8 cellular contexts compared by ENCODE assay signal in the genomic region with DNA sequence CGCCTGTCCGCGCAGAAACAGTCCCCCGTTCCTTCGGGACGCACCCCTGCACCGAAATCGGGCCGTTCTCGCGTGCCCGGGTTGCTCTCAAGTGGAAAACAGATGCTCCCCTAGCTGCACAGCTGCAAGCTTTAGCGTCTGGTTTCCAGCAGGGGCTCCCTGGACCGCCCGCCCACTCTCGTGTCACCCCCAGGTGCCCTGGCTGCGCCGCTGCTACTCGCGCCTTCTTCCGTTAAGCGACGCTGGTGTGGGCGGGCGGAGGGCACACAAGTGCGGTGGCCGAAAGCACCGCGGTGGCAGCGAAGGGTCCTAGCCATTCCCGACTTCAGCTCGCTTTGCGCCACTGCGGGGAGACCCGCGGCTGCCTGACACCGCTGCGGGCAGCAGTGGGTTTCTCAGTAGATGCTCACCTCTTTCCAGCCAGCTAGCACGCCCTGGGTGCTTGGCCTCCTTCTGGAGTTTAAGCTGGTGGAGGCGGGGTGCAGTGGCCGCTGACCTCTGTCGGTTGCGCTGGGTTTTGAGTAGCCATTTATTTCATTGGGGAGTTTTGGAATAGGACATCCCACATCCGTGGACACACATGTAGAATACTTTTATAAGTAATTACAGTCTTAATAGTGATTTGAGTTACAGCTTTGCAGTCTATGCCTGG. TPM values are rescaled to one million over a fixed set of nuclear protein-coding genes. Genes with fewer than 3 reads are reported as not detected.
A peak's percentile ranks its signal among the peaks of the same experiment; 100 is the strongest.
DNase-seq lines count a peak whose midpoint lies in the region; ATAC-seq and TF ChIP-seq lines count a peak whose summit lies in the region.

No MANE protein-coding gene starts in this region.

- peaks cover 0 to 4% (median 1%) of the 10 kb centered on the region in 4 donors for H3K36me3 ChIP-seq in liver (ENCODE audit: control insufficient read depth in 4 of 4, insufficient read depth in 3 of 4, low read depth in 1 of 4, low read length in 3 of 4)

- H3K9ac ChIP-seq in liver (ENCODE audit: low read depth in 1 of 2, low read length in 2 of 2) = peak overlapping the region; percentile 69 to 92

- peak overlapping the region; percentile 92 to 99 (median 95) for H3K4me3 ChIP-seq in liver (ENCODE audit: low read depth in 1 of 3, low read length in 3 of 3)

- H3K4me1 ChIP-seq in liver (ENCODE audit: control insufficient read depth in 4 of 4, insufficient read depth in 4 of 4, low read length in 3 of 4) = peaks cover 4 to 33% (median 18%) of the 10 kb centered on the region in 4 donors

- WGBS in liver = under 1% methylated on average over 44 of the region's 44 CpGs

- peak in 1 of 2 donors; percentile 21 for TF ChIP-seq RAD21 in liver (IDR thresholded peaks at IDR 0.05)

- H3K27me3 ChIP-seq in liver (ENCODE audit: control insufficient read depth in 4 of 4, insufficient read depth in 4 of 4, low read length in 3 of 4) = no peaks in the 10 kb centered on the region

- TF ChIP-seq CTCF in liver (IDR thresholded peaks at IDR 0.05; ENCODE audit: low read depth, low read length, missing input control) = no peak

- no peaks in the 10 kb centered on the region for H3K9me3 ChIP-seq in liver (ENCODE audit: control insufficient read depth in 4 of 4, low read length in 3 of 4)

- peak; percentile 29 to 64 for DNase-seq in NCI-H526 (lab: John Stamatoyannopoulos, UW)
- DNase-seq in NCI-H526 treated with DMSO at 0.1 percent for 48 hours (lab: John Stamatoyannopoulos, UW) = no peak
- peak; percentile 29 to 95 (median 94) for DNase-seq in NCI-H1417 (lab: John Stamatoyannopoulos, UW)
- DNase-seq in cerebellum (ENCODE audit: low spot score) = peak; percentile 36
- DNase-seq in stimulated activated CD4-positive, alpha-beta T cell treated with anti-CD3 and anti-CD28 coated beads, TNF-alpha, amount 100 ng/mL, for 1 hour (ENCODE audit: low read depth in 3 of 3, low spot score in 1 of 3) = peak; percentile 8 to 46 (median 21)

- peak overlapping the region; percentile 83 to 97 for H3K27ac ChIP-seq in liver (ENCODE audit: low read depth in 1 of 2, low read length in 2 of 2)

- ATAC-seq in HG02763 (IDR thresholded peaks at IDR 0.05; ENCODE audit: unreplicated experiment) = peak; percentile 53
- ATAC-seq in activated CD4-positive, CD25-positive, alpha-beta regulatory T cell treated with anti-CD3 and anti-CD28 coated beads, Interleukin-2, amount 50 U/mL, for 24 hours = peak; percentile 48 to 63

TF ChIP-seq in liver, 16 proteins besides CTCF, POLR2A, EP300 and RAD21:
- TF ChIP-seq EGR1 (IDR thresholded peaks at IDR 0.05; ENCODE audit: low read depth in 2 of 2) (no peak), FOXA1 (IDR thresholded peaks at IDR 0.05) (no peak), FOXA2 (IDR thresholded peaks at IDR 0.05) (no peak), YY1 (IDR thresholded peaks at IDR 0.05) (peak; percentile 53), HNF4A (conservative IDR thresholded peaks at IDR 0.05) (no peak), RXRA (IDR thresholded peaks at IDR 0.05) (peak; percentile 15 to 47), NR2F2 (IDR thresholded peaks at IDR 0.05) (no peak), GABPA (IDR thresholded peaks at IDR 0.05 in 1 of 2, conservative IDR thresholded peaks at IDR 0.05 in 1 of 2) (no peak), HNF4G (IDR thresholded peaks at IDR 0.05) (no peak)
- TF ChIP-seq, protein P1, sequence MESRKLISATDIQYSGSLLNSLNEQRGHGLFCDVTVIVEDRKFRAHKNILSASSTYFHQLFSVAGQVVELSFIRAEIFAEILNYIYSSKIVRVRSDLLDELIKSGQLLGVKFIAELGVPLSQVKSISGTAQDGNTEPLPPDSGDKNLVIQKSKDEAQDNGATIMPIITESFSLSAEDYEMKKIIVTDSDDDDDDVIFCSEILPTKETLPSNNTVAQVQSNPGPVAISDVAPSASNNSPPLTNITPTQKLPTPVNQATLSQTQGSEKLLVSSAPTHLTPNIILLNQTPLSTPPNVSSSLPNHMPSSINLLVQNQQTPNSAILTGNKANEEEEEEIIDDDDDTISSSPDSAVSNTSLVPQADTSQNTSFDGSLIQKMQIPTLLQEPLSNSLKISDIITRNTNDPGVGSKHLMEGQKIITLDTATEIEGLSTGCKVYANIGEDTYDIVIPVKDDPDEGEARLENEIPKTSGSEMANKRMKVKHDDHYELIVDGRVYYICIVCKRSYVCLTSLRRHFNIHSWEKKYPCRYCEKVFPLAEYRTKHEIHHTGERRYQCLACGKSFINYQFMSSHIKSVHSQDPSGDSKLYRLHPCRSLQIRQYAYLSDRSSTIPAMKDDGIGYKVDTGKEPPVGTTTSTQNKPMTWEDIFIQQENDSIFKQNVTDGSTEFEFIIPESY (IDR thresholded peaks at IDR 0.05) = no peak
- TF ChIP-seq, protein P2, sequence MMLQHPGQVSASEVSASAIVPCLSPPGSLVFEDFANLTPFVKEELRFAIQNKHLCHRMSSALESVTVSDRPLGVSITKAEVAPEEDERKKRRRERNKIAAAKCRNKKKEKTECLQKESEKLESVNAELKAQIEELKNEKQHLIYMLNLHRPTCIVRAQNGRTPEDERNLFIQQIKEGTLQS (IDR thresholded peaks at IDR 0.05) = no peak
- TF ChIP-seq, protein P3, sequence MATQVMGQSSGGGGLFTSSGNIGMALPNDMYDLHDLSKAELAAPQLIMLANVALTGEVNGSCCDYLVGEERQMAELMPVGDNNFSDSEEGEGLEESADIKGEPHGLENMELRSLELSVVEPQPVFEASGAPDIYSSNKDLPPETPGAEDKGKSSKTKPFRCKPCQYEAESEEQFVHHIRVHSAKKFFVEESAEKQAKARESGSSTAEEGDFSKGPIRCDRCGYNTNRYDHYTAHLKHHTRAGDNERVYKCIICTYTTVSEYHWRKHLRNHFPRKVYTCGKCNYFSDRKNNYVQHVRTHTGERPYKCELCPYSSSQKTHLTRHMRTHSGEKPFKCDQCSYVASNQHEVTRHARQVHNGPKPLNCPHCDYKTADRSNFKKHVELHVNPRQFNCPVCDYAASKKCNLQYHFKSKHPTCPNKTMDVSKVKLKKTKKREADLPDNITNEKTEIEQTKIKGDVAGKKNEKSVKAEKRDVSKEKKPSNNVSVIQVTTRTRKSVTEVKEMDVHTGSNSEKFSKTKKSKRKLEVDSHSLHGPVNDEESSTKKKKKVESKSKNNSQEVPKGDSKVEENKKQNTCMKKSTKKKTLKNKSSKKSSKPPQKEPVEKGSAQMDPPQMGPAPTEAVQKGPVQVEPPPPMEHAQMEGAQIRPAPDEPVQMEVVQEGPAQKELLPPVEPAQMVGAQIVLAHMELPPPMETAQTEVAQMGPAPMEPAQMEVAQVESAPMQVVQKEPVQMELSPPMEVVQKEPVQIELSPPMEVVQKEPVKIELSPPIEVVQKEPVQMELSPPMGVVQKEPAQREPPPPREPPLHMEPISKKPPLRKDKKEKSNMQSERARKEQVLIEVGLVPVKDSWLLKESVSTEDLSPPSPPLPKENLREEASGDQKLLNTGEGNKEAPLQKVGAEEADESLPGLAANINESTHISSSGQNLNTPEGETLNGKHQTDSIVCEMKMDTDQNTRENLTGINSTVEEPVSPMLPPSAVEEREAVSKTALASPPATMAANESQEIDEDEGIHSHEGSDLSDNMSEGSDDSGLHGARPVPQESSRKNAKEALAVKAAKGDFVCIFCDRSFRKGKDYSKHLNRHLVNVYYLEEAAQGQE (IDR thresholded peaks at IDR 0.05) = no peak
TF ChIP-seq in liver: peak in this region for 2.

RNA-seq across cellular contexts. Expression of a gene that starts 0.8 kb away (rescaled TPM):
- total RNA-seq in cerebellum (32.0 TPM), liver (10 to 100 TPM; 10.3 to 16.5 TPM)
- 1 to 10 TPM; 1.9 to 2.8 TPM for polyA plus RNA-seq in liver
